15 cellular contexts compared by ENCODE assay signal in the genomic region with DNA sequence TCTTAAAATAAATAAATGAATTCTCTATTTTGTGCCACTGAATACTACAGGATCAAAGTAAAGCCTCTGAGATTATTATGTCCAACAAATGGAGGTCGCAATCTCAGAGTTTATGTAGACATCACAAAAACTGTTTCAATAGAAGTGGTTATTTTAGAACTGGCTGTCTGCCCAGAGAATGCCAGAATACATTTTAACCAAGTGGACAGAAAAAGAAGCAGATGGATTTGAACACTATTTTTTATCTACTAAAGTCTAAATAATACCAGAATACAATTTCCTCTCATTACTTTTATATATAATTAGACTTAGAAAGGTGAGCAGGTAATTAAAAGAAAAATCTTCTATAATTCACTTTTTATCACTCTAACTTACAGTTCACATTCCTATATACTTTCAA.
DNase-seq lines count a peak whose midpoint lies in the region; ATAC-seq and TF ChIP-seq lines count a peak whose summit lies in the region.
"Had no signal": no experiment of that assay in that cellular context is flagged by ENCODE, and none has a peak within 500 bp of the region (broad histone marks: within the 10 kb centered on the region; RNA-seq: fewer than 3 reads in every experiment).

No MANE protein-coding gene starts in this region.

- TF ChIP-seq CTCF in fibroblast of the aortic adventitia (IDR thresholded peaks at IDR 0.05; ENCODE audit: insufficient read depth, low read length) = no peak

- H3K4me3 ChIP-seq in fibroblast of the aortic adventitia (ENCODE audit: low read depth, low read length) = no peak overlapping the region
- H3K4me3 ChIP-seq: gastroesophageal sphincter, left ventricle myocardium inferior, ovary, Peyer's patch had no signal

- no peak for ATAC-seq in HG03108 (IDR thresholded peaks at IDR 0.05; ENCODE audit: unreplicated experiment)
- ATAC-seq: gastroesophageal sphincter; stimulated activated naive CD8-positive, alpha-beta T cell treated with anti-CD3 and anti-CD28 coated beads, Interleukin-15, amount 100 ng/mL, for 72 hours had no signal

- DNase-seq in NCI-H2196 (lab: John Stamatoyannopoulos, UW; ENCODE audit: unreplicated experiment) = peak; percentile 8
- no peak for DNase-seq in NCI-H2196 treated with DMSO at 0.1 percent for 48 hours (lab: John Stamatoyannopoulos, UW; ENCODE audit: unreplicated experiment)
- DNase-seq in SHP77 treated with DMSO at 0.1 percent for 48 hours (lab: John Stamatoyannopoulos, UW) = peak; percentile 21
- peak; percentile 87 for DNase-seq in fibroblast of the aortic adventitia (ENCODE audit: low read depth)
- peak; percentile 53 for DNase-seq in stromal cell of bone marrow (ENCODE audit: low read depth)
- no peak for DNase-seq in kidney tubule cell (ENCODE audit: low spot score)
- DNase-seq in NCI-H1436 (lab: John Stamatoyannopoulos, UW) = no peak
- DNase-seq: left ventricle myocardium inferior; NCI-H1417 treated with DMSO at 0.1 percent for 48 hours; ovary; Peyer's patch; stimulated activated CD4-positive, alpha-beta T cell treated with anti-CD3 and anti-CD28 coated beads, Interleukin-2, amount 100 ng/mL, for 24 hours; stimulated activated naive CD8-positive, alpha-beta T cell treated with anti-CD3 and anti-CD28 coated beads, Interleukin-15, amount 100 ng/mL, for 72 hours had no signal

Comparison
In these comparisons a context has a peak if more than half of its experiments do, and no peak if none do; other contexts are left out.
1. DNase-seq: peak in NCI-H2196 (single experiment), SHP77 treated with DMSO at 0.1 percent for 48 hours (single experiment), fibroblast of the aortic adventitia (single experiment) and stromal cell of bone marrow (single experiment); none in NCI-H2196 treated with DMSO at 0.1 percent for 48 hours (single experiment), kidney tubule cell (single experiment) and NCI-H1436 (single experiment).